ENCODE assay signal across 6 cellular contexts in genomic region chr2:44354761-44355160, GRCh38.
"Had no signal": no experiment of that assay in that cellular context is flagged by ENCODE, and none has a peak within 500 bp of the region (broad histone marks: within the 10 kb centered on the region; RNA-seq: fewer than 3 reads in every experiment).

No MANE protein-coding gene starts in this region.

- H3K27ac ChIP-seq: HL-60 had no signal

- H3K9me3 Mint-ChIP-seq: IgD-negative memory B cell had no signal

- FAIRE-seq: HepG2, HTR-8/SVneo had no signal

- DNase-seq: IMR-90, KBM-7 had no signal

- ATAC-seq: HepG2 had no signal

- H3K4me3 Mint-ChIP-seq: IgD-negative memory B cell had no signal

- H3K27ac Mint-ChIP-seq: IgD-negative memory B cell had no signal

- H3K27me3 Mint-ChIP-seq: IgD-negative memory B cell had no signal
